Comparison of ENCODE assay signal across 18 cellular contexts in genomic region chr20:57881466-57882405, GRCh38.
DNase-seq lines count a peak whose midpoint lies in the region; ATAC-seq lines count a peak whose summit lies in the region.
"Had no signal": no experiment of that assay in that cellular context is flagged by ENCODE, and none has a peak within 500 bp of the region (broad histone marks: within the 10 kb centered on the region; RNA-seq: fewer than 3 reads in every experiment).

No MANE protein-coding gene starts in this region.

- DNase-seq in cardiac septum (ENCODE audit: low spot score) (peak; percentile 56), left cardiac atrium (no peak), RPMI7951 (ENCODE audit: low read depth) (peak; percentile 95), left kidney (ENCODE audit: low read depth, low spot score) (peak; percentile 42), ureter (ENCODE audit: low spot score) (peak; percentile 34), NAMALWA (ENCODE audit: low spot score) (no peak), NCI-H2171 (lab: John Stamatoyannopoulos, UW) (no peak)
- DNase-seq: activated CD4-positive, alpha-beta T cell treated with anti-CD3 and anti-CD28 coated beads, Interleukin-2, amount 50 U/mL, for 4 hours; amniotic stem cell; CD4-positive, alpha-beta T cell; foreskin melanocyte; H9; NCI-H1417 treated with DMSO at 0.1 percent for 48 hours; T-helper 17 cell had no signal

- intact Hi-C loops in cardiac septum (cut with DNase I) (no loop called here), left cardiac atrium (cut with DNase I) (no loop called here)

- ATAC-seq in left cardiac atrium (no peak), HG02981 (IDR thresholded peaks at IDR 0.05; ENCODE audit: unreplicated experiment) (no peak)
- ATAC-seq: naive thymus-derived CD4-positive, alpha-beta T cell; sciatic nerve; stimulated activated memory B cell treated with anti-CD40 and anti-IgM and Interleukin-4, amounts not matched to agents 10 μg/mL and 1 μg/mL and 100 μg/mL, for 72 hours; T-helper 17 cell had no signal

Comparison
In these comparisons a context has a peak if more than half of its experiments do, and no peak if none do; other contexts are left out.
1. DNase-seq: peak in cardiac septum (single experiment), RPMI7951 (single experiment), left kidney (single experiment) and ureter (single experiment); none in left cardiac atrium (single experiment), NAMALWA (single experiment) and NCI-H2171 (single experiment).